17 cellular contexts compared by ENCODE assay signal in the genomic region with DNA sequence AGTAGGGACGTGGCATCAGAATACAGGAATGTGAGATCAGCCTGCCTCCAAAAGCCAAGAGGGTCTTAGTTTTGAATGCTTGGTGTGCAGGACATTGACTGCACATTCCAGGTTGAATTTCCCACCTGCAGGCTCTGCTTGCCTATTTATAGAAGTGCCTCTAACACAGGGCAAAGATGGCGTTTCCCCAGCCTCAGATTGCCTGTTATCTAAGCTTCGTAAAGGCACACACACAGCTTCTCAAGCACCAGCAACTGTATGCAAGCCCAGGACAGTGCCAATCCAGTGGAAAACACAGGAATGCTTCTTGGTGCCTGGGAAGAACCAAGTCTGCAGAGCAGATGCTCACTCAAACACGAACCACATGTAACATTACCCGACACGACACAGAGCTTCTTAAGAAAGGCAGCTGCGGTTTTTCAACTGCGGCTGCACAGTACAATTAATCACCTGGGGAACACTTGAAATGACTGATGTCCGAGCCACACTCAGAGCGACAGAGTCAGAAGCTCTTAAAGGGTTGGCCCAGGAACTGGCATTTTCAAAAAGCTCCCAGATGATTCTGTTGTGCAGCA.
DNase-seq lines count a peak whose midpoint lies in the region; ATAC-seq and TF ChIP-seq lines count a peak whose summit lies in the region.
"Had no signal": no experiment of that assay in that cellular context is flagged by ENCODE, and none has a peak within 500 bp of the region (broad histone marks: within the 10 kb centered on the region; RNA-seq: fewer than 3 reads in every experiment).

No MANE protein-coding gene starts in this region.

- intact Hi-C loops in Panc1 (cut with micrococcal nuclease; ENCODE audit: unreplicated experiment), result no loop called here

- no peaks in the 10 kb centered on the region for H3K9me3 ChIP-seq in Panc1 (ENCODE audit: control insufficient read depth, insufficient read depth, low read depth, low read length)
- H3K9me3 ChIP-seq in mesodermal cell (ENCODE audit: control insufficient read depth, low read length), result no peaks in the 10 kb centered on the region
- H3K9me3 ChIP-seq: MG63, vagina had no signal

- ATAC-seq in Panc1, result 0 out of 2 replicates have a peak, but pooled peaks have one; percentile 31
- ATAC-seq in GM18868 (IDR thresholded peaks at IDR 0.05; ENCODE audit: unreplicated experiment), result no peak
- ATAC-seq in HG03159 (IDR thresholded peaks at IDR 0.05; ENCODE audit: unreplicated experiment), result no peak
- ATAC-seq: stimulated activated naive CD8-positive, alpha-beta T cell treated with anti-CD3 and anti-CD28 coated beads, Interleukin-15, amount 100 ng/mL, for 72 hours; WTC11 had no signal

- CTCF ChIA-PET in Panc1 (lab: Charles Lee), result no interaction called here

- H3K36me3 ChIP-seq in Panc1 (ENCODE audit: control insufficient read depth, insufficient read depth, low read length), result no peaks in the 10 kb centered on the region
- H3K36me3 ChIP-seq in mesodermal cell (ENCODE audit: control insufficient read depth, insufficient read depth, low read length), result no peaks in the 10 kb centered on the region
- H3K36me3 ChIP-seq: MG63, vagina had no signal

- no TSS peak for BruUV-seq in Panc1 (replicated peaks; lab: Mats Ljungman, UMichigan)

- TF ChIP-seq CTCF in Panc1 (IDR thresholded peaks at IDR 0.05), result no peak

- peak; percentile 61 for DNase-seq in AG20443 (ENCODE audit: low spot score)
- peak; percentile 51 for DNase-seq in M059J (ENCODE audit: low read depth)
- DNase-seq in Panc1 (ENCODE audit: low read depth, low spot score), result no peak
- DNase-seq in activated CD4-positive, CD25-positive, alpha-beta regulatory T cell treated with anti-CD3 and anti-CD28 coated beads, Interleukin-2, amount 50 U/mL, for 72 hours, result no peak
- no peak for DNase-seq in UCSD-AML1 (lab: John Stamatoyannopoulos, UW; ENCODE audit: unreplicated experiment)
- DNase-seq: activated naive CD4-positive, alpha-beta T cell treated with anti-CD3 and anti-CD28 coated beads for 36 hours; effector CD8-positive, alpha-beta T cell; foreskin melanocyte; MG63; NCI-H226; PC-9; stimulated activated naive CD8-positive, alpha-beta T cell treated with anti-CD3 and anti-CD28 coated beads, Interleukin-15, amount 100 ng/mL, for 72 hours had no signal

- in situ Hi-C loops in Panc1 (cut with HindIII; ENCODE audit: low pct_unique_long_range_greater_than_20kb, low sequenced_read_pairs), result no loop called here

- no peak overlapping the region for H3K4me3 ChIP-seq in Panc1 (ENCODE audit: low read depth in 2 of 2, low read length in 2 of 2)
- H3K4me3 ChIP-seq in mesodermal cell (ENCODE audit: extremely low read depth, insufficient read depth, low read length, poor library complexity, severe bottlenecking), result no peak overlapping the region
- H3K4me3 ChIP-seq: MG63, PC-9, vagina had no signal

- peaks cover 3% of the 10 kb centered on the region; the same call in 1 of the 2 replicates for H3K27me3 ChIP-seq in Panc1 (ENCODE audit: control insufficient read depth, insufficient read depth, low read length)
- H3K27me3 ChIP-seq: MG63, vagina had no signal

- H3K4me1 ChIP-seq in Panc1 (ENCODE audit: control insufficient read depth, insufficient read depth, low read length) (no peaks in the 10 kb centered on the region), mesodermal cell (ENCODE audit: control insufficient read depth, insufficient read depth, low read length, poor library complexity, severe bottlenecking) (no peaks in the 10 kb centered on the region)
- H3K4me1 ChIP-seq: vagina had no signal

- 87 to 92% methylated on average over 10 of the region's 10 CpGs for WGBS in mesodermal cell (ENCODE audit: insufficient coverage in 2 of 2), 2 experiments

- POLR2A ChIA-PET in Panc1 (lab: Charles Lee), result no interaction called here

- H3K27ac ChIP-seq in Panc1 (ENCODE audit: low read length) (no peak overlapping the region), mesodermal cell (ENCODE audit: low read depth, low read length, severe bottlenecking) (peak overlapping the region; percentile 29)
- H3K27ac ChIP-seq: PC-9, vagina had no signal

Comparison
In these comparisons a context has a peak if more than half of its experiments do, and no peak if none do; other contexts are left out.
1. DNase-seq: peak in AG20443 (single experiment) and M059J (single experiment); none in Panc1 (single experiment), activated CD4-positive, CD25-positive, alpha-beta regulatory T cell treated with anti-CD3 and anti-CD28 coated beads, Interleukin-2, amount 50 U/mL, for 72 hours (single experiment) and UCSD-AML1 (single experiment).